1 cellular context compared by ENCODE assay signal in the genomic region with DNA sequence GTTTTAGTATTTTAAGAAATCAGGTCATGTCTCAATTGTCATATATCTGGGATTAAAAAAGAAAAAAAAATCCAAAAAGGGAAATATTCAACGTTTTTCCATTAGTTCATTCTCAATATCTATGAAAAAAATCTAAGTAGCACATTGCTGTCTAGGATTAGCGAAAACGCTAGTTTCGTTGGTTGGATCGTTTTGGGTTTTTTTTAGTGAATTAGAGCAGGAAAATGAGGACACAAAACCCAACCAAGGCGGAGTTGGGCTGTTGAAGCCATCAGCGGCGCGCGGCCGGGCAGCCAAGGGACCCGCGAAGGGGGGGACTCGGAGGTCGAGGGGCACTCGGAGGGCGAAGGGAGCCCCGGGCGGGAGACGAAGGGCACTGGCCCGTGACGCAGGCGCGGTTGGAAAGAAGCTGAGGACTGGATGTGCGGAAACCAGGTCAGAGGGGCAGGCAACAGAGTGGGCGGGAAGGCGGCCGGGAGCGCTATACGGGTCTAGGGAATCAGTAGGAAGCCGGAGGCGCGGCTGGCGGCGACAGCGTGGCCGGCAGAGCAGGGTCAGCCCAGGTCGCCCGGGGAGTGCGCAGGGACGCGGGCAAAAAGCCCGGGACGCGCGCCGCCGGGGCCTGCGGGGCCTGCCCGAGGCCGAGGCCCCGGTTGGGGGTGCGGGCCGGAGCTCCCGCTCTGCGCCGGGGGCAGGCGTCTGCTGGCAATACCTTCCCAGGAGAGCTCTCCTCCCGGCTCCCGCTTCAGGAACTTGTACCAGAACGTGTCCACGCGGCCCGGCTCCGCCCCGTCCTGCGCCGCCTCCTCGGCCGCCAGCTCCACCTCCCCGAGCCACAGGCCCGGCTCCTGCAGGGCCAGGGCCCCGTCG.
TF ChIP-seq lines count a peak whose summit lies in the region.

No MANE protein-coding gene starts in this region.

TF ChIP-seq in HCT116, 20 proteins besides CTCF, POLR2A, EP300 and RAD21 (continued from another document):
- TF ChIP-seq, protein P1, sequence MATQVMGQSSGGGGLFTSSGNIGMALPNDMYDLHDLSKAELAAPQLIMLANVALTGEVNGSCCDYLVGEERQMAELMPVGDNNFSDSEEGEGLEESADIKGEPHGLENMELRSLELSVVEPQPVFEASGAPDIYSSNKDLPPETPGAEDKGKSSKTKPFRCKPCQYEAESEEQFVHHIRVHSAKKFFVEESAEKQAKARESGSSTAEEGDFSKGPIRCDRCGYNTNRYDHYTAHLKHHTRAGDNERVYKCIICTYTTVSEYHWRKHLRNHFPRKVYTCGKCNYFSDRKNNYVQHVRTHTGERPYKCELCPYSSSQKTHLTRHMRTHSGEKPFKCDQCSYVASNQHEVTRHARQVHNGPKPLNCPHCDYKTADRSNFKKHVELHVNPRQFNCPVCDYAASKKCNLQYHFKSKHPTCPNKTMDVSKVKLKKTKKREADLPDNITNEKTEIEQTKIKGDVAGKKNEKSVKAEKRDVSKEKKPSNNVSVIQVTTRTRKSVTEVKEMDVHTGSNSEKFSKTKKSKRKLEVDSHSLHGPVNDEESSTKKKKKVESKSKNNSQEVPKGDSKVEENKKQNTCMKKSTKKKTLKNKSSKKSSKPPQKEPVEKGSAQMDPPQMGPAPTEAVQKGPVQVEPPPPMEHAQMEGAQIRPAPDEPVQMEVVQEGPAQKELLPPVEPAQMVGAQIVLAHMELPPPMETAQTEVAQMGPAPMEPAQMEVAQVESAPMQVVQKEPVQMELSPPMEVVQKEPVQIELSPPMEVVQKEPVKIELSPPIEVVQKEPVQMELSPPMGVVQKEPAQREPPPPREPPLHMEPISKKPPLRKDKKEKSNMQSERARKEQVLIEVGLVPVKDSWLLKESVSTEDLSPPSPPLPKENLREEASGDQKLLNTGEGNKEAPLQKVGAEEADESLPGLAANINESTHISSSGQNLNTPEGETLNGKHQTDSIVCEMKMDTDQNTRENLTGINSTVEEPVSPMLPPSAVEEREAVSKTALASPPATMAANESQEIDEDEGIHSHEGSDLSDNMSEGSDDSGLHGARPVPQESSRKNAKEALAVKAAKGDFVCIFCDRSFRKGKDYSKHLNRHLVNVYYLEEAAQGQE (IDR thresholded peaks at IDR 0.05; ENCODE audit: low read depth), result no peak
- TF ChIP-seq ZNF274 (IDR thresholded peaks at IDR 0.05; ENCODE audit: low read depth, low read length) (no peak), MAX (IDR thresholded peaks at IDR 0.05) (peak; percentile 85), JUND (IDR thresholded peaks at IDR 0.05) (no peak), CBX3 (IDR thresholded peaks at IDR 0.05; ENCODE audit: low read depth) (no peak), SRF (IDR thresholded peaks at IDR 0.05; ENCODE audit: low read depth) (no peak; the same call in 1 of the 2 replicates), POLR2AphosphoS5 (IDR thresholded peaks at IDR 0.05; ENCODE audit: low read depth, low read length) (peak; percentile 96), EZH2 (IDR thresholded peaks at IDR 0.05) (no peak), EGR1 (IDR thresholded peaks at IDR 0.05; ENCODE audit: low read depth) (peak; percentile 69), TCF7L2 (IDR thresholded peaks at IDR 0.05; ENCODE audit: borderline replicate concordance, extremely low read depth, insufficient read depth, insufficient read length) (no peak), ZBTB33 (IDR thresholded peaks at IDR 0.05; ENCODE audit: extremely low read depth, insufficient replicate concordance, low read length) (no peak)
- TF ChIP-seq, protein P2, sequence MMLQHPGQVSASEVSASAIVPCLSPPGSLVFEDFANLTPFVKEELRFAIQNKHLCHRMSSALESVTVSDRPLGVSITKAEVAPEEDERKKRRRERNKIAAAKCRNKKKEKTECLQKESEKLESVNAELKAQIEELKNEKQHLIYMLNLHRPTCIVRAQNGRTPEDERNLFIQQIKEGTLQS (IDR thresholded peaks at IDR 0.05), result no peak
